In the genomic region with DNA sequence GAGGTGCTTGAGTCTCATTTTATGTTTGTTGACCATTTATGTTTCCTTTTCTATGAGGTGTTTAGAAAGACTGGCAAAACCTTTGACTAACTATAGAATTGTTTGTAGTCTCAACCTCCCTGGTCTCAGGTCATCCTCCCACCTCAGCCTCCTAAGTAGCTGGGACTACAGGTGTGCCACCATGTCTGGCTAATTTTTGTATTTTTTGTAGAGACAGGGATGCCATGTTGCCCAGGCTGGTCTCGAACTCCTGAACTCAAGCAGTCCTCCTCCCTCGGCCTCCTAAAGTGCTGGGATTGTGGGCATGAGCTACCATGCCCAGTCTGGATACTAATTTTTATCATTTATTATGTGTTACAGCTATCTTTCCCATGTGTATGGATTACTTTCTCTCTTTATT, we compare ENCODE assay signal across 20 cellular contexts.
"Had no signal": no experiment of that assay in that cellular context is flagged by ENCODE, and none has a peak within 500 bp of the region (broad histone marks: within the 10 kb centered on the region; RNA-seq: fewer than 3 reads in every experiment).

No MANE protein-coding gene starts in this region.

- H3K27ac ChIP-seq: VCaP had no signal

- H3K27ac Mint-ChIP-seq: activated CD4-positive, alpha-beta memory T cell treated with anti-CD3 and anti-CD28 coated beads, Interleukin-2, amount 10 ng/mL, durations not matched to agents 7 days and 5 days; activated CD4-positive, alpha-beta T cell treated with anti-CD3 and anti-CD28 coated beads for 36 hours had no signal

- DNase-seq: activated CD4-positive, alpha-beta memory T cell treated with anti-CD3 and anti-CD28 coated beads, Interleukin-2, amount 10 ng/mL, durations not matched to agents 7 days and 5 days; activated CD4-positive, alpha-beta T cell treated with anti-CD3 and anti-CD28 coated beads for 36 hours; activated CD4-positive, alpha-beta T cell treated with anti-CD3 and anti-CD28 coated beads, Interleukin-2, amount 50 U/mL, for 1 hour; activated gamma-delta T cell treated with Interleukin-2 at 50 U/mL for 16 hours; activated naive CD4-positive, alpha-beta T cell treated with anti-CD3 and anti-CD28 coated beads, Interleukin-2, amount 10 ng/mL, durations not matched to agents 7 days and 5 days; aorta; central memory CD4-positive, alpha-beta T cell; Kasumi-1; KBM-7; NCI-H1105 treated with DMSO at 0.1 percent for 48 hours; NCI-H1436 treated with DMSO at 0.1 percent for 48 hours; NCI-H187; NCI-H2081; NCI-H510A treated with DMSO at 0.1 percent for 48 hours; NCI-H69; PC-3; SHP77 treated with DMSO at 0.1 percent for 48 hours; T-helper 2 cell had no signal

- FAIRE-seq: bronchial epithelial cell had no signal

- H3K27me3 Mint-ChIP-seq: activated CD4-positive, alpha-beta memory T cell treated with anti-CD3 and anti-CD28 coated beads, Interleukin-2, amount 10 ng/mL, durations not matched to agents 7 days and 5 days; activated CD4-positive, alpha-beta T cell treated with anti-CD3 and anti-CD28 coated beads for 36 hours; activated naive CD4-positive, alpha-beta T cell treated with anti-CD3 and anti-CD28 coated beads, Interleukin-2, amount 10 ng/mL, durations not matched to agents 7 days and 5 days had no signal

- H3K4me3 Mint-ChIP-seq: activated CD4-positive, alpha-beta memory T cell treated with anti-CD3 and anti-CD28 coated beads, Interleukin-2, amount 10 ng/mL, durations not matched to agents 7 days and 5 days; activated CD4-positive, alpha-beta T cell treated with anti-CD3 and anti-CD28 coated beads for 36 hours; activated naive CD4-positive, alpha-beta T cell treated with anti-CD3 and anti-CD28 coated beads, Interleukin-2, amount 10 ng/mL, durations not matched to agents 7 days and 5 days had no signal

- ATAC-seq: activated CD4-positive, alpha-beta T cell treated with anti-CD3 and anti-CD28 coated beads for 36 hours; PC-3 had no signal

- H3K9me3 Mint-ChIP-seq: activated CD4-positive, alpha-beta memory T cell treated with anti-CD3 and anti-CD28 coated beads, Interleukin-2, amount 10 ng/mL, durations not matched to agents 7 days and 5 days; activated naive CD4-positive, alpha-beta T cell treated with anti-CD3 and anti-CD28 coated beads, Interleukin-2, amount 10 ng/mL, durations not matched to agents 7 days and 5 days had no signal
